Comparison of ENCODE assay signal across 24 cellular contexts in the genomic region with DNA sequence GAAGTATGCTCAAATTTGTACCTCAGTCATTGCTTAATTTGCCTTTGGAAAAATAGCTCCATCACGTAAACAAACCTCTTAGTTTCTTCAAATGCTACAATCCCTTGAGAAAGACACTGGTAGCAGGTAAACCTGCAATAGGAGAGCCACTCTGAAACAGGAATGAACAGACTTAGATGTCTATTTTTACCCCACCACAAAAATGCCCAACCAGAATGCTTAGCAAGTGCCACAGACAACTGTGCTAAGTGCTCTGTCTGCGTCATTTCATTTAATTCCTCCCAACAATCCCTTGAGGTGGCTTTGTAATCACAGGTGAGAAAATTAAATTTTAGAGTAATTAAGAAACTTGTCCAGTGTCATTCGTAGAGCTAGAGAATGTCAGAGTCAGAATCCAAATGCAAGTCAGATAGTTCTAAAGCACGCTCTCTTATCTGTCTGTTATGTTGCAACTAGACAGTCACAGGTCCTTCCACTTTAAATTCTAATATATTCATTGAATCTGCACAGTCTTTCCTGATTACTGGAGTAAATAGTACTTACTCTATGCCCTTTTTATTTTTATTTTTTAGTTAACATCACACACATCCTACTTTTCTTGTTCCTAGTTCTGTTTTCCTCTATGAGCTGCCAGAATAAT.
"Had no signal": no experiment of that assay in that cellular context is flagged by ENCODE, and none has a peak within 500 bp of the region (broad histone marks: within the 10 kb centered on the region; RNA-seq: fewer than 3 reads in every experiment).

No MANE protein-coding gene starts in this region.

- H3K27me3 ChIP-seq: ascending aorta, breast epithelium, colonic mucosa, esophagus squamous epithelium had no signal

- H3K4me1 ChIP-seq: ascending aorta, breast epithelium, colonic mucosa, esophagus squamous epithelium had no signal

- H3K4me3 ChIP-seq: ascending aorta, breast epithelium, colonic mucosa, esophagus squamous epithelium had no signal

- H3K9me3 ChIP-seq: ascending aorta, breast epithelium, colonic mucosa, esophagus squamous epithelium had no signal

- DNase-seq: activated CD4-positive, alpha-beta memory T cell treated with anti-CD3 and anti-CD28 coated beads for 36 hours; activated CD4-positive, alpha-beta T cell treated with anti-CD3 and anti-CD28 coated beads for 36 hours; activated CD4-positive, alpha-beta T cell treated with anti-CD3 and anti-CD28 coated beads, Interleukin-2, amount 10 ng/mL, durations not matched to agents 24 days and 14 days; activated CD4-positive, CD25-positive, alpha-beta regulatory T cell; activated CD4-positive, CD25-positive, alpha-beta regulatory T cell treated with anti-CD3 and anti-CD28 coated beads, Interleukin-2, amount 50 U/mL, for 72 hours; activated CD8-positive, alpha-beta memory T cell treated with anti-CD3 and anti-CD28 coated beads, Interleukin-2, amount 10 ng/mL, durations not matched to agents 7 days and 5 days; activated CD8-positive, alpha-beta memory T cell treated with anti-CD3 and anti-CD28 coated beads, Interleukin-2, amount 50 U/mL, for 4 hours; activated CD8-positive, alpha-beta T cell treated with anti-CD3 and anti-CD28 coated beads, Interleukin-2, amount 10 ng/mL, durations not matched to agents 7 days and 5 days; activated effector memory CD4-positive, alpha-beta T cell treated with anti-CD3 and anti-CD28 coated beads, Interleukin-2, amount 50 U/mL, for 16 hours; activated naive CD4-positive, alpha-beta T cell treated with anti-CD3 and anti-CD28 coated beads, Interleukin-2, amount 10 ng/mL, durations not matched to agents 7 days and 5 days; activated naive CD8-positive, alpha-beta T cell treated with anti-CD3 and anti-CD28 coated beads, Interleukin-2, amount 10 ng/mL, durations not matched to agents 7 days and 5 days; activated T-cell treated with anti-CD3 and anti-CD28 coated beads, Interleukin-2, amount 50 U/mL, for 1 hour; activated T-cell treated with anti-CD3 and anti-CD28 coated beads, Interleukin-2, amount 50 U/mL, for 48 hours; central memory CD4-positive, alpha-beta T cell; cerebellar nuclear complex; colonic mucosa; effector CD8-positive, alpha-beta T cell; esophagus squamous epithelium; head of caudate nucleus; T-helper 2 cell had no signal

- H3K27ac ChIP-seq: ascending aorta, breast epithelium, colonic mucosa, epithelial cell of prostate, esophagus squamous epithelium had no signal

- ATAC-seq: activated CD4-positive, alpha-beta T cell treated with anti-CD3 and anti-CD28 coated beads for 36 hours; activated CD8-positive, alpha-beta memory T cell treated with anti-CD3 and anti-CD28 coated beads, Interleukin-2, amount 10 ng/mL, durations not matched to agents 7 days and 5 days; activated CD8-positive, alpha-beta T cell treated with anti-CD3 and anti-CD28 coated beads, Interleukin-2, amount 10 ng/mL, durations not matched to agents 7 days and 5 days; activated naive CD4-positive, alpha-beta T cell treated with anti-CD3 and anti-CD28 coated beads, Interleukin-2, amount 50 U/mL, for 72 hours had no signal
